Comparison of ENCODE assay signal across 7 cellular contexts in genomic region chr13:48304132-48304876, GRCh38. TPM values are rescaled to one million over a fixed set of nuclear protein-coding genes. Genes with fewer than 3 reads are reported as not detected.
DNase-seq lines count a peak whose midpoint lies in the region; ATAC-seq, FAIRE-seq and TF ChIP-seq lines count a peak whose summit lies in the region.

No MANE protein-coding gene starts in this region.

- ATAC-seq in GM19324 (IDR thresholded peaks at IDR 0.05; ENCODE audit: low FRiP score, unreplicated experiment) (peak; percentile 57), HG03196 (IDR thresholded peaks at IDR 0.05; ENCODE audit: unreplicated experiment) (peak; percentile 57)

- TF ChIP-seq CTCF in RWPE1 (conservative IDR thresholded peaks at IDR 0.05; ENCODE audit: low read depth), result no peak
- TF ChIP-seq CTCF in keratinocyte (optimal IDR thresholded peaks at IDR 0.05 in 1 of 3, IDR thresholded peaks at IDR 0.05 in 1 of 3, conservative IDR thresholded peaks at IDR 0.05 in 1 of 3; ENCODE audit: extremely low read depth in 1 of 3, insufficient read depth in 2 of 3, low read length in 3 of 3), result no peak
- TF ChIP-seq CTCF in spleen (IDR thresholded peaks at IDR 0.05 in 8 of 11, conservative IDR thresholded peaks at IDR 0.05 in 3 of 11), result peak in 1 of 11 experiments; percentile 10

- in situ Hi-C loops in G401 (cut with HindIII; ENCODE audit: low sequenced_read_pairs), result no loop called here

- peak overlapping the region; percentile 17 for H2AFZ ChIP-seq in keratinocyte (ENCODE audit: control insufficient read depth, low read length)

- peak overlapping the region; percentile 71 for H3K4me2 ChIP-seq in keratinocyte (ENCODE audit: control insufficient read depth, extremely low read depth, insufficient read depth, low read depth, low read length)

- TF ChIP-seq POLR2A in spleen (IDR thresholded peaks at IDR 0.05), result peak in 2 of 3 donors; percentile 47 to 73

- H3K27ac ChIP-seq in RWPE1 (peak overlapping the region; percentile 99), caudate nucleus (ENCODE audit: low read depth, low read length) (peak overlapping the region; percentile 93), keratinocyte (ENCODE audit: control insufficient read depth, insufficient read depth, low read length) (peak overlapping the region; percentile 96), spleen (peak overlapping the region; percentile 98 to 100 (median 100))

- peaks cover 30% of the 10 kb centered on the region for H3K79me2 ChIP-seq in keratinocyte (ENCODE audit: control insufficient read depth, insufficient read depth, low read length)

- dilution Hi-C loops in keratinocyte (cut with MboI; ENCODE audit: extremely low pct_ligation_motif_present, low sequenced_read_pairs), result no loop called here

- WGBS in spleen, 5 donors, result 0% methylated on average over 28 to 37 of the region's 37 CpGs

- H3K9me3 ChIP-seq in keratinocyte (ENCODE audit: control insufficient read depth, low read depth, low read length), result no peaks in the 10 kb centered on the region
- no peaks in the 10 kb centered on the region for H3K9me3 ChIP-seq in spleen

- FAIRE-seq in keratinocyte (lab: Jason Lieb, UNC), result no peak

- no peaks in the 10 kb centered on the region for H3K9me1 ChIP-seq in keratinocyte (ENCODE audit: control insufficient read depth, extremely low read depth, insufficient read depth, low read length)

- no peaks in the 10 kb centered on the region for H4K20me1 ChIP-seq in keratinocyte (ENCODE audit: control insufficient read depth, extremely low read depth, insufficient read depth, low read length)

- H3K4me3 ChIP-seq in keratinocyte (ENCODE audit: control insufficient read depth in 2 of 3, extremely low read depth in 1 of 3, insufficient read depth in 2 of 3, low read depth in 1 of 3, low read length in 3 of 3) (peak overlapping the region; percentile 82 to 86 (median 85)), spleen (peak overlapping the region; percentile 63 to 94 (median 78))

- intact Hi-C loops in spleen (cut with DNase I; ENCODE audit: low total_unique reads), result no loop called here

- DNase-seq in G401 (ENCODE audit: low spot score), result peak; percentile 59
- DNase-seq in RWPE1 (ENCODE audit: low spot score), result peak; percentile 25
- peak in 3 of 61 donors; percentile 20 to 39 (median 29) for DNase-seq in caudate nucleus (lab: John Stamatoyannopoulos, UW)
- DNase-seq in keratinocyte (ENCODE audit: low read depth, low spot score), result no peak
- peak; percentile 81 for DNase-seq in spleen

- H3K27me3 ChIP-seq in keratinocyte (ENCODE audit: control insufficient read depth, extremely low read depth, insufficient read depth, low read length) (no peaks in the 10 kb centered on the region), spleen (replicated peaks in 1 of 7) (no peaks in the 10 kb centered on the region)

- H3K4me1 ChIP-seq in keratinocyte (ENCODE audit: control insufficient read depth, extremely low read depth, insufficient read depth, low read length) (peaks cover 22% of the 10 kb centered on the region), spleen (peaks cover 12 to 61% (median 42%) of the 10 kb centered on the region in 6 donors)

- POLR2A ChIA-PET in RWPE1 (lab: Yijun Ruan, JAX; ENCODE audit: low non-redundant PET), result interaction anchor here (0.7 kb wide), 1 partner anchor 69 kb away, joined by 5 read pairs; no protein-coding TSS in a partner anchor

- peak overlapping the region; percentile 95 for H3K9ac ChIP-seq in keratinocyte (ENCODE audit: control insufficient read depth, extremely low read depth, insufficient read depth, low read length)

- no peaks in the 10 kb centered on the region for H3K36me3 ChIP-seq in keratinocyte (ENCODE audit: control insufficient read depth in 2 of 2, extremely low read depth in 1 of 2, insufficient read depth in 2 of 2, low read length in 2 of 2)
- H3K36me3 ChIP-seq in spleen, result peaks cover 0 to 35% (median 12%) of the 10 kb centered on the region in 6 donors

- CTCF ChIA-PET in RWPE1 (lab: Yijun Ruan, JAX), result interaction anchor here (0.6 kb wide), 1 partner anchor 32 kb away, joined by 3 read pairs; no protein-coding TSS in a partner anchor

RNA-seq across cellular contexts. Expression of gene RB1, which starts 0.8 kb away (rescaled TPM):
- total RNA-seq in G401 (2014; rRNA removed; shearing (Covaris generic)), result 17.5 and 24.8 TPM in 2 replicates
- polyA plus RNA-seq in keratinocyte (13.9 to 22.4 TPM (median 15.5 TPM) in 3 replicates), spleen (10 to 100 TPM; 21.3 to 23.2 (median 22.3) TPM)
- polyA plus RNA-seq in keratinocyte (2011; ENCODE audit: low read depth), result 36.4 TPM
- polyA plus RNA-seq in keratinocyte (2011; cell fraction: cytosol; rRNA removed), result 11.6 and 27.1 TPM in 2 replicates
- polyA plus RNA-seq in keratinocyte (2011; cell fraction: nucleus; rRNA removed), result 14.8 and 17.5 TPM in 2 replicates
- 11.3 and 13.4 TPM in 2 replicates for polyA plus RNA-seq in keratinocyte (2012; ENCODE audit: low replicate concordance)
- 6.6 to 15.2 TPM (median 6.8 TPM) in 3 replicates for polyA minus RNA-seq in keratinocyte
- 6.9 TPM for polyA minus RNA-seq in keratinocyte (2011; cell fraction: cytosol; rRNA and poly(A)+ RNA removed)
- polyA minus RNA-seq in keratinocyte (2011; cell fraction: nucleus; rRNA and poly(A)+ RNA removed), result 9.6 and 17.4 TPM in 2 replicates
- 10 to 100 TPM; 51.6 to 88.0 (median 67.9) TPM for total RNA-seq in spleen
